ENCODE assay signal across 17 cellular contexts in genomic region chr5:33712664-33713063, GRCh38.
DNase-seq lines count a peak whose midpoint lies in the region; ATAC-seq and TF ChIP-seq lines count a peak whose summit lies in the region.
"Had no signal": no experiment of that assay in that cellular context is flagged by ENCODE, and none has a peak within 500 bp of the region (broad histone marks: within the 10 kb centered on the region; RNA-seq: fewer than 3 reads in every experiment).

No MANE protein-coding gene starts in this region.

- no peak for TF ChIP-seq POLR2A in upper lobe of left lung (IDR thresholded peaks at IDR 0.05)

- no peak for TF ChIP-seq CTCF in left ventricle myocardium inferior (IDR thresholded peaks at IDR 0.05; ENCODE audit: borderline replicate concordance)
- TF ChIP-seq CTCF in upper lobe of left lung (IDR thresholded peaks at IDR 0.05), result no peak

- H3K27me3 ChIP-seq in left ventricle myocardium inferior (ENCODE audit: low read depth) (no peaks in the 10 kb centered on the region), upper lobe of left lung (no peaks in the 10 kb centered on the region)

- ATAC-seq in Right ventricle myocardium superior (ENCODE audit: poor library complexity), result no peak
- ATAC-seq in GM21723 (IDR thresholded peaks at IDR 0.05; ENCODE audit: unreplicated experiment), result peak; percentile 10
- ATAC-seq in left lobe of liver, result peak; percentile 81
- no peak for ATAC-seq in HG02763 (IDR thresholded peaks at IDR 0.05; ENCODE audit: unreplicated experiment)
- ATAC-seq in upper lobe of left lung (ENCODE audit: low FRiP score in 2 of 2), result no peak
- ATAC-seq in HG03045 (IDR thresholded peaks at IDR 0.05; ENCODE audit: unreplicated experiment), result no peak

- H3K9me3 ChIP-seq in left ventricle myocardium inferior (replicated peaks) (peaks cover 19% of the 10 kb centered on the region), upper lobe of left lung (no peaks in the 10 kb centered on the region)

- no peak for DNase-seq in left ventricle myocardium inferior
- no peak for DNase-seq in Right ventricle myocardium superior
- no peak for DNase-seq in left lobe of liver (ENCODE audit: low spot score)
- DNase-seq in upper lobe of left lung, result no peak
- DNase-seq: ACHN; Caco-2; CD8-positive, alpha-beta memory T cell; DND-41; GDM1; GM23248; H7; KG1 had no signal

- H3K4me3 ChIP-seq in left ventricle myocardium inferior, result no peak overlapping the region
- no peak overlapping the region for H3K4me3 ChIP-seq in upper lobe of left lung
- H3K4me3 ChIP-seq: GM23248 had no signal

- H3K27ac ChIP-seq in left ventricle myocardium inferior (replicated peaks) (peak overlapping the region; percentile 4), upper lobe of left lung (no peak overlapping the region)
- H3K27ac ChIP-seq: C4-2B, GM23248, HL-60 had no signal

- intact Hi-C loops in left ventricle myocardium inferior (cut with micrococcal nuclease) (no loop called here), Right ventricle myocardium superior (cut with DNase I) (no loop called here)

- H3K36me3 ChIP-seq in left ventricle myocardium inferior (no peaks in the 10 kb centered on the region), upper lobe of left lung (no peaks in the 10 kb centered on the region)

- H3K4me1 ChIP-seq in left ventricle myocardium inferior, result no peaks in the 10 kb centered on the region
- no peaks in the 10 kb centered on the region for H3K4me1 ChIP-seq in upper lobe of left lung
- H3K4me1 ChIP-seq: Caco-2 had no signal

- no peak for TF ChIP-seq EP300 in upper lobe of left lung (IDR thresholded peaks at IDR 0.05)

Comparison
In these comparisons a context has a peak if more than half of its experiments do, and no peak if none do; other contexts are left out.
1. ATAC-seq: peak in GM21723 (single experiment) and left lobe of liver (single experiment); none in Right ventricle myocardium superior (single experiment), HG02763 (single experiment), upper lobe of left lung (0 of 2) and HG03045 (single experiment).